ENCODE assay signal across 1 cellular context in the genomic region with DNA sequence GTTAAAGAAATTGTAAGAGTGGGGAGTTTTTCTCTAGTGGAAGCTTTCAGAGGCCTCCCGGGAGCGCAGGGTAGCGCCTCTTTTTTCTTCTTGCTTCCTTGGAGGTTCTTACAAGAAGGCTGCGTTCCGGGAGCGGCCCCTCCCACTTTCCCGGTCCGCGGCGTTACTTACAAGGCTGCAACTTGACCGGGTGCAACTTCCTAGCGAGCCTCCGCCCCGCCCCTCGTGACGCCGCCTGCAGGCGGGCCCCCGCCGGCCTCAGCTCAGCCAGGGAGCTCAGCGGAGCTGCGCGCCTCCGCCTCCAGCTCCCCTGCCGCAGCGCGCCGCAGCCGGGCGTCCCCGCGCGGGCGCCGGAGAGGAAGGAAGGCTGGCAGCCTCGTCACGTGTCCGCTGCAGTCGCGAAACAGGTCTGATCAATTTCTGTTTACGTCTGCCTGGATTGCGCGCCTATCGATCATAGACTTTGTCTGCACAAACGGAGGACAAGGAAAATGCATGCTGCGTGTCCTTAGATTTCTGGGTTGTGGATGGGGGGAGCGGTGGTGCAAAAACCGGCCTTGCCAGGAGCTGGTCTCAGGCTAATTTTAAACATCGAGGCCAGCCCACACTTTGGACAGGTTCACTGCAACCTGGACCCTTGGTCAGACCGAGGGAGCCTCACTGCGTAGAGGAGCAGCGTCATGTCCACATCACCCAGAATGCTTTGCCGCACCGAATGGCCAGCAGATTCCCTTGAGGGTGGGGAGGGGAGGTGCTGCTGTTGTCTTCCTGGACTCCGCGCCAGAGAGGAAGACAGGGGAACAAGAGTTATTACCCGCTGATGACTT.
TF ChIP-seq lines count a peak whose summit lies in the region.

A gene with protein sequence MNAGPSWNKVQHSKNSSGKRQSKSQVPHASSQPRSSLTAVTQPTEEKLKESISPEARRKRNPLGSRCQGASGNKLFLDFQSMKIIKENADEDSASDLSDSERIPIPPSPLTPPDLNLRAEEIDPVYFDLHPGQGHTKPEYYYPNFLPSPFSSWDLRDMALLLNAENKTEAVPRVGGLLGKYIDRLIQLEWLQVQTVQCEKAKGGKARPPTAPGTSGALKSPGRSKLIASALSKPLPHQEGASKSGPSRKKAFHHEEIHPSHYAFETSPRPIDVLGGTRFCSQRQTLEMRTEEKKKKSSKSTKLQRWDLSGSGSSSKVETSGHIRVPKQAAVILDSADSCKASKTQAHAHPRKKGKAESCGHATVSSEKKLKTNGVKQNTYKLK (plus strand): TSS at position 261 of the 827 bp plus-strand sequence. CDS start 3,555 bp downstream, outside the sequence.
A gene with protein sequence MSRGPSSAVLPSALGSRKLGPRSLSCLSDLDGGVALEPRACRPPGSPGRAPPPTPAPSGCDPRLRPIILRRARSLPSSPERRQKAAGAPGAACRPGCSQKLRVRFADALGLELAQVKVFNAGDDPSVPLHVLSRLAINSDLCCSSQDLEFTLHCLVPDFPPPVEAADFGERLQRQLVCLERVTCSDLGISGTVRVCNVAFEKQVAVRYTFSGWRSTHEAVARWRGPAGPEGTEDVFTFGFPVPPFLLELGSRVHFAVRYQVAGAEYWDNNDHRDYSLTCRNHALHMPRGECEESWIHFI (minus strand): TSS at position 177 of the 827 bp plus-strand sequence. CDS start 374 bp downstream, outside the sequence.

TF ChIP-seq in WTC11, 78 proteins besides CTCF, POLR2A, EP300 and RAD21 (continued from another document and continues in another):
- TF ChIP-seq TEAD1 (CRISPR knock-in tag; IDR thresholded peaks at IDR 0.05) (peak; percentile 31; the same call in 1 of the 2 replicates), ZNF396 (CRISPR knock-in tag; IDR thresholded peaks at IDR 0.05; ENCODE audit: borderline replicate concordance) (no peak), GABPB1 (CRISPR knock-in tag; IDR thresholded peaks at IDR 0.05) (peak; percentile 58), SMAD3 (CRISPR knock-in tag; IDR thresholded peaks at IDR 0.05; ENCODE audit: borderline replicate concordance) (peak; percentile 57; the same call in 1 of the 2 replicates), TEAD4 (CRISPR knock-in tag; IDR thresholded peaks at IDR 0.05) (no peak), ZNF121 (CRISPR knock-in tag; IDR thresholded peaks at IDR 0.05) (no peak), KAT7 (CRISPR knock-in tag; IDR thresholded peaks at IDR 0.05; ENCODE audit: borderline replicate concordance) (no peak), ESRRA (CRISPR knock-in tag; IDR thresholded peaks at IDR 0.05; ENCODE audit: borderline replicate concordance) (no peak), NFYB (CRISPR knock-in tag; conservative IDR thresholded peaks at IDR 0.05; ENCODE audit: low read depth) (no peak), FOXP1 (CRISPR knock-in tag; IDR thresholded peaks at IDR 0.05; ENCODE audit: borderline replicate concordance) (0 out of 2 replicates have a peak, but pooled peaks have one; percentile 19), CREM (CRISPR knock-in tag; IDR thresholded peaks at IDR 0.05) (0 out of 2 replicates have a peak, but pooled peaks have one; percentile 35), HMGA2 (CRISPR knock-in tag; IDR thresholded peaks at IDR 0.05) (no peak), IRF2 (CRISPR knock-in tag; IDR thresholded peaks at IDR 0.05; ENCODE audit: borderline replicate concordance, low read depth) (no peak), FOXJ3 (CRISPR knock-in tag; IDR thresholded peaks at IDR 0.05; ENCODE audit: borderline replicate concordance) (no peak), CREB1 (CRISPR knock-in tag; IDR thresholded peaks at IDR 0.05) (0 out of 2 replicates have a peak, but pooled peaks have one; percentile 57), EMX1 (CRISPR knock-in tag; IDR thresholded peaks at IDR 0.05) (no peak), MXD4 (CRISPR knock-in tag; IDR thresholded peaks at IDR 0.05; ENCODE audit: borderline replicate concordance) (no peak), ETV6 (CRISPR knock-in tag; IDR thresholded peaks at IDR 0.05) (peak; percentile 44; the same call in 1 of the 2 replicates), TP53 (CRISPR knock-in tag; IDR thresholded peaks at IDR 0.05) (no peak), NFATC4 (CRISPR knock-in tag; IDR thresholded peaks at IDR 0.05) (no peak)
- TF ChIP-seq, protein P1, sequence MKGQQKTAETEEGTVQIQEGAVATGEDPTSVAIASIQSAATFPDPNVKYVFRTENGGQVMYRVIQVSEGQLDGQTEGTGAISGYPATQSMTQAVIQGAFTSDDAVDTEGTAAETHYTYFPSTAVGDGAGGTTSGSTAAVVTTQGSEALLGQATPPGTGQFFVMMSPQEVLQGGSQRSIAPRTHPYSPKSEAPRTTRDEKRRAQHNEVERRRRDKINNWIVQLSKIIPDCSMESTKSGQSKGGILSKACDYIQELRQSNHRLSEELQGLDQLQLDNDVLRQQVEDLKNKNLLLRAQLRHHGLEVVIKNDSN (CRISPR knock-in tag; IDR thresholded peaks at IDR 0.05): peak; percentile 79
- TF ChIP-seq, protein P2, sequence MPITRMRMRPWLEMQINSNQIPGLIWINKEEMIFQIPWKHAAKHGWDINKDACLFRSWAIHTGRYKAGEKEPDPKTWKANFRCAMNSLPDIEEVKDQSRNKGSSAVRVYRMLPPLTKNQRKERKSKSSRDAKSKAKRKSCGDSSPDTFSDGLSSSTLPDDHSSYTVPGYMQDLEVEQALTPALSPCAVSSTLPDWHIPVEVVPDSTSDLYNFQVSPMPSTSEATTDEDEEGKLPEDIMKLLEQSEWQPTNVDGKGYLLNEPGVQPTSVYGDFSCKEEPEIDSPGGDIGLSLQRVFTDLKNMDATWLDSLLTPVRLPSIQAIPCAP (CRISPR knock-in tag; IDR thresholded peaks at IDR 0.05): 0 out of 2 replicates have a peak, but pooled peaks have one; percentile 36
- TF ChIP-seq, protein P3, sequence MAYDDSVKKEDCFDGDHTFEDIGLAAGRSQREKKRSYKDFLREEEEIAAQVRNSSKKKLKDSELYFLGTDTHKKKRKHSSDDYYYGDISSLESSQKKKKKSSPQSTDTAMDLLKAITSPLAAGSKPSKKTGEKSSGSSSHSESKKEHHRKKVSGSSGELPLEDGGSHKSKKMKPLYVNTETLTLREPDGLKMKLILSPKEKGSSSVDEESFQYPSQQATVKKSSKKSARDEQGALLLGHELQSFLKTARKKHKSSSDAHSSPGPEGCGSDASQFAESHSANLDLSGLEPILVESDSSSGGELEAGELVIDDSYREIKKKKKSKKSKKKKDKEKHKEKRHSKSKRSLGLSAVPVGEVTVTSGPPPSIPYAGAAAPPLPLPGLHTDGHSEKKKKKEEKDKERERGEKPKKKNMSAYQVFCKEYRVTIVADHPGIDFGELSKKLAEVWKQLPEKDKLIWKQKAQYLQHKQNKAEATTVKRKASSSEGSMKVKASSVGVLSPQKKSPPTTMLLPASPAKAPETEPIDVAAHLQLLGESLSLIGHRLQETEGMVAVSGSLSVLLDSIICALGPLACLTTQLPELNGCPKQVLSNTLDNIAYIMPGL (CRISPR knock-in tag; IDR thresholded peaks at IDR 0.05): no peak
- TF ChIP-seq, protein P4, sequence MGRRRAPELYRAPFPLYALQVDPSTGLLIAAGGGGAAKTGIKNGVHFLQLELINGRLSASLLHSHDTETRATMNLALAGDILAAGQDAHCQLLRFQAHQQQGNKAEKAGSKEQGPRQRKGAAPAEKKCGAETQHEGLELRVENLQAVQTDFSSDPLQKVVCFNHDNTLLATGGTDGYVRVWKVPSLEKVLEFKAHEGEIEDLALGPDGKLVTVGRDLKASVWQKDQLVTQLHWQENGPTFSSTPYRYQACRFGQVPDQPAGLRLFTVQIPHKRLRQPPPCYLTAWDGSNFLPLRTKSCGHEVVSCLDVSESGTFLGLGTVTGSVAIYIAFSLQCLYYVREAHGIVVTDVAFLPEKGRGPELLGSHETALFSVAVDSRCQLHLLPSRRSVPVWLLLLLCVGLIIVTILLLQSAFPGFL (CRISPR knock-in tag; IDR thresholded peaks at IDR 0.05; ENCODE audit: borderline replicate concordance): peak; percentile 35; the same call in 1 of the 2 replicates
- TF ChIP-seq, protein P5, sequence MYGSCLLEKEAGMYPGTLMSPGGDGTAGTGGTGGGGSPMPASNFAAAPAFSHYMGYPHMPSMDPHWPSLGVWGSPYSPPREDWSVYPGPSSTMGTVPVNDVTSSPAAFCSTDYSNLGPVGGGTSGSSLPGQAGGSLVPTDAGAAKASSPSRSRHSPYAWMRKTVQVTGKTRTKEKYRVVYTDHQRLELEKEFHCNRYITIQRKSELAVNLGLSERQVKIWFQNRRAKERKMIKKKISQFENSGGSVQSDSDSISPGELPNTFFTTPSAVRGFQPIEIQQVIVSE (CRISPR knock-in tag; IDR thresholded peaks at IDR 0.05; ENCODE audit: borderline replicate concordance): no peak
- TF ChIP-seq, protein P6, sequence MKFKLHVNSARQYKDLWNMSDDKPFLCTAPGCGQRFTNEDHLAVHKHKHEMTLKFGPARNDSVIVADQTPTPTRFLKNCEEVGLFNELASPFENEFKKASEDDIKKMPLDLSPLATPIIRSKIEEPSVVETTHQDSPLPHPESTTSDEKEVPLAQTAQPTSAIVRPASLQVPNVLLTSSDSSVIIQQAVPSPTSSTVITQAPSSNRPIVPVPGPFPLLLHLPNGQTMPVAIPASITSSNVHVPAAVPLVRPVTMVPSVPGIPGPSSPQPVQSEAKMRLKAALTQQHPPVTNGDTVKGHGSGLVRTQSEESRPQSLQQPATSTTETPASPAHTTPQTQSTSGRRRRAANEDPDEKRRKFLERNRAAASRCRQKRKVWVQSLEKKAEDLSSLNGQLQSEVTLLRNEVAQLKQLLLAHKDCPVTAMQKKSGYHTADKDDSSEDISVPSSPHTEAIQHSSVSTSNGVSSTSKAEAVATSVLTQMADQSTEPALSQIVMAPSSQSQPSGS (CRISPR knock-in tag; IDR thresholded peaks at IDR 0.05; ENCODE audit: borderline replicate concordance, low read depth): no peak
- TF ChIP-seq, protein P7, sequence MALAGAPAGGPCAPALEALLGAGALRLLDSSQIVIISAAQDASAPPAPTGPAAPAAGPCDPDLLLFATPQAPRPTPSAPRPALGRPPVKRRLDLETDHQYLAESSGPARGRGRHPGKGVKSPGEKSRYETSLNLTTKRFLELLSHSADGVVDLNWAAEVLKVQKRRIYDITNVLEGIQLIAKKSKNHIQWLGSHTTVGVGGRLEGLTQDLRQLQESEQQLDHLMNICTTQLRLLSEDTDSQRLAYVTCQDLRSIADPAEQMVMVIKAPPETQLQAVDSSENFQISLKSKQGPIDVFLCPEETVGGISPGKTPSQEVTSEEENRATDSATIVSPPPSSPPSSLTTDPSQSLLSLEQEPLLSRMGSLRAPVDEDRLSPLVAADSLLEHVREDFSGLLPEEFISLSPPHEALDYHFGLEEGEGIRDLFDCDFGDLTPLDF (CRISPR knock-in tag; IDR thresholded peaks at IDR 0.05): no peak
- TF ChIP-seq, protein P8, sequence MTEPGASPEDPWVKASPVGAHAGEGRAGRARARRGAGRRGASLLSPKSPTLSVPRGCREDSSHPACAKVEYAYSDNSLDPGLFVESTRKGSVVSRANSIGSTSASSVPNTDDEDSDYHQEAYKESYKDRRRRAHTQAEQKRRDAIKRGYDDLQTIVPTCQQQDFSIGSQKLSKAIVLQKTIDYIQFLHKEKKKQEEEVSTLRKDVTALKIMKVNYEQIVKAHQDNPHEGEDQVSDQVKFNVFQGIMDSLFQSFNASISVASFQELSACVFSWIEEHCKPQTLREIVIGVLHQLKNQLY (CRISPR knock-in tag; IDR thresholded peaks at IDR 0.05): no peak
- TF ChIP-seq, protein P9, sequence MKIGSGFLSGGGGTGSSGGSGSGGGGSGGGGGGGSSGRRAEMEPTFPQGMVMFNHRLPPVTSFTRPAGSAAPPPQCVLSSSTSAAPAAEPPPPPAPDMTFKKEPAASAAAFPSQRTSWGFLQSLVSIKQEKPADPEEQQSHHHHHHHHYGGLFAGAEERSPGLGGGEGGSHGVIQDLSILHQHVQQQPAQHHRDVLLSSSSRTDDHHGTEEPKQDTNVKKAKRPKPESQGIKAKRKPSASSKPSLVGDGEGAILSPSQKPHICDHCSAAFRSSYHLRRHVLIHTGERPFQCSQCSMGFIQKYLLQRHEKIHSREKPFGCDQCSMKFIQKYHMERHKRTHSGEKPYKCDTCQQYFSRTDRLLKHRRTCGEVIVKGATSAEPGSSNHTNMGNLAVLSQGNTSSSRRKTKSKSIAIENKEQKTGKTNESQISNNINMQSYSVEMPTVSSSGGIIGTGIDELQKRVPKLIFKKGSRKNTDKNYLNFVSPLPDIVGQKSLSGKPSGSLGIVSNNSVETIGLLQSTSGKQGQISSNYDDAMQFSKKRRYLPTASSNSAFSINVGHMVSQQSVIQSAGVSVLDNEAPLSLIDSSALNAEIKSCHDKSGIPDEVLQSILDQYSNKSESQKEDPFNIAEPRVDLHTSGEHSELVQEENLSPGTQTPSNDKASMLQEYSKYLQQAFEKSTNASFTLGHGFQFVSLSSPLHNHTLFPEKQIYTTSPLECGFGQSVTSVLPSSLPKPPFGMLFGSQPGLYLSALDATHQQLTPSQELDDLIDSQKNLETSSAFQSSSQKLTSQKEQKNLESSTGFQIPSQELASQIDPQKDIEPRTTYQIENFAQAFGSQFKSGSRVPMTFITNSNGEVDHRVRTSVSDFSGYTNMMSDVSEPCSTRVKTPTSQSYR (CRISPR knock-in tag; IDR thresholded peaks at IDR 0.05): no peak
- TF ChIP-seq, protein P10, sequence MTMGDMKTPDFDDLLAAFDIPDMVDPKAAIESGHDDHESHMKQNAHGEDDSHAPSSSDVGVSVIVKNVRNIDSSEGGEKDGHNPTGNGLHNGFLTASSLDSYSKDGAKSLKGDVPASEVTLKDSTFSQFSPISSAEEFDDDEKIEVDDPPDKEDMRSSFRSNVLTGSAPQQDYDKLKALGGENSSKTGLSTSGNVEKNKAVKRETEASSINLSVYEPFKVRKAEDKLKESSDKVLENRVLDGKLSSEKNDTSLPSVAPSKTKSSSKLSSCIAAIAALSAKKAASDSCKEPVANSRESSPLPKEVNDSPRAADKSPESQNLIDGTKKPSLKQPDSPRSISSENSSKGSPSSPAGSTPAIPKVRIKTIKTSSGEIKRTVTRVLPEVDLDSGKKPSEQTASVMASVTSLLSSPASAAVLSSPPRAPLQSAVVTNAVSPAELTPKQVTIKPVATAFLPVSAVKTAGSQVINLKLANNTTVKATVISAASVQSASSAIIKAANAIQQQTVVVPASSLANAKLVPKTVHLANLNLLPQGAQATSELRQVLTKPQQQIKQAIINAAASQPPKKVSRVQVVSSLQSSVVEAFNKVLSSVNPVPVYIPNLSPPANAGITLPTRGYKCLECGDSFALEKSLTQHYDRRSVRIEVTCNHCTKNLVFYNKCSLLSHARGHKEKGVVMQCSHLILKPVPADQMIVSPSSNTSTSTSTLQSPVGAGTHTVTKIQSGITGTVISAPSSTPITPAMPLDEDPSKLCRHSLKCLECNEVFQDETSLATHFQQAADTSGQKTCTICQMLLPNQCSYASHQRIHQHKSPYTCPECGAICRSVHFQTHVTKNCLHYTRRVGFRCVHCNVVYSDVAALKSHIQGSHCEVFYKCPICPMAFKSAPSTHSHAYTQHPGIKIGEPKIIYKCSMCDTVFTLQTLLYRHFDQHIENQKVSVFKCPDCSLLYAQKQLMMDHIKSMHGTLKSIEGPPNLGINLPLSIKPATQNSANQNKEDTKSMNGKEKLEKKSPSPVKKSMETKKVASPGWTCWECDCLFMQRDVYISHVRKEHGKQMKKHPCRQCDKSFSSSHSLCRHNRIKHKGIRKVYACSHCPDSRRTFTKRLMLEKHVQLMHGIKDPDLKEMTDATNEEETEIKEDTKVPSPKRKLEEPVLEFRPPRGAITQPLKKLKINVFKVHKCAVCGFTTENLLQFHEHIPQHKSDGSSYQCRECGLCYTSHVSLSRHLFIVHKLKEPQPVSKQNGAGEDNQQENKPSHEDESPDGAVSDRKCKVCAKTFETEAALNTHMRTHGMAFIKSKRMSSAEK (CRISPR knock-in tag; IDR thresholded peaks at IDR 0.05; ENCODE audit: borderline replicate concordance): 0 out of 2 replicates have a peak, but pooled peaks have one; percentile 34
- TF ChIP-seq, protein P11, sequence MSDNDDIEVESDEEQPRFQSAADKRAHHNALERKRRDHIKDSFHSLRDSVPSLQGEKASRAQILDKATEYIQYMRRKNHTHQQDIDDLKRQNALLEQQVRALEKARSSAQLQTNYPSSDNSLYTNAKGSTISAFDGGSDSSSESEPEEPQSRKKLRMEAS (CRISPR knock-in tag; IDR thresholded peaks at IDR 0.05): peak; percentile 58; the same call in 1 of the 2 replicates
